In the genomic region with DNA sequence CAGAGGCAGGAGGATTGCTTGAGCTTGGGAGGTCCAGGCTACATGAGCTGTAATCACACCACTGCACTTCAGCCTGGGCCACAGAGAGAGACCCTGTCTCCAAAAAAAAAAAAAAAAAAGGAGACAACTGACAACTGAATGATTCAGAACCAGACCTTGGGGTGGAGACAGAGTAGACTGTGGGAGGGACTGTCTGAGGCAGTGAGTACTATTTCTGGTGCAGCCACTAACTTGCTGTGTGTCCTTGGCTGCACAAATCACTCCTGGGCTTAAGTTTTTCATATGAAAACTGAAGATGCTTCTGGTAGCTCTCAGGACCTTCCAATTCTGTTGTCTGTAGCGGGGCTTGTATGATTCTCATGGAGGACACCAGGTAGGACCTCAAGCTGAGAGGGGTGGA, we compare ENCODE assay signal across 20 cellular contexts. TPM values are rescaled to one million over a fixed set of nuclear protein-coding genes. Genes with fewer than 3 reads are reported as not detected.
DNase-seq lines count a peak whose midpoint lies in the region; ATAC-seq and TF ChIP-seq lines count a peak whose summit lies in the region.
"Had no signal": no experiment of that assay in that cellular context is flagged by ENCODE, and none has a peak within 500 bp of the region (broad histone marks: within the 10 kb centered on the region; RNA-seq: fewer than 3 reads in every experiment).

No MANE protein-coding gene starts in this region.

- no peak overlapping the region for H3K4me3 Mint-ChIP-seq in MCF 10A (ENCODE audit: unreplicated experiment)
- H3K4me3 Mint-ChIP-seq: H9 had no signal

- H3K27me3 Mint-ChIP-seq in MCF 10A (ENCODE audit: insufficient read depth, unreplicated experiment), result no peaks in the 10 kb centered on the region

- H3K4me3 ChIP-seq in mammary epithelial cell (replicated peaks in 1 of 3; ENCODE audit: insufficient read depth in 1 of 3, low read depth in 2 of 3, low read length in 3 of 3) (no peak overlapping the region), esophagus squamous epithelium (no peak overlapping the region), coronary artery (no peak overlapping the region)
- H3K4me3 ChIP-seq: Peyer's patch had no signal

- no peak overlapping the region for H3K27ac ChIP-seq in mammary epithelial cell (ENCODE audit: insufficient read depth, low read depth, low read length)
- H3K27ac ChIP-seq in esophagus squamous epithelium, result no peak overlapping the region
- no peak overlapping the region for H3K27ac ChIP-seq in coronary artery
- H3K27ac ChIP-seq: C4-2B, HL-60, Peyer's patch had no signal

- no peak for ATAC-seq in GM18909 (IDR thresholded peaks at IDR 0.05; ENCODE audit: poor library complexity, unreplicated experiment)

- dilution Hi-C loops in mammary epithelial cell (cut with HindIII; ENCODE audit: low sequenced_read_pairs), result no loop called here

- CTCF ChIA-PET in mammary epithelial cell (lab: Charles Lee; ENCODE audit: low non-redundant PET), result interaction anchor here (0.7 kb wide), 1 partner anchor 10 kb away, joined by 17 read pairs; no protein-coding TSS in a partner anchor
- CTCF ChIA-PET in MCF 10A (lab: Yijun Ruan, JAX), result no interaction called here

- H3K4me1 ChIP-seq in mammary epithelial cell (ENCODE audit: insufficient read depth, low read length) (no peaks in the 10 kb centered on the region), esophagus squamous epithelium (no peaks in the 10 kb centered on the region)
- H3K4me1 ChIP-seq: Peyer's patch had no signal

- DNase-seq in mammary epithelial cell, result no peak
- DNase-seq in MCF 10A (ENCODE audit: unreplicated experiment), result no peak
- DNase-seq in MV-4-11 (lab: John Stamatoyannopoulos, UW), result peak; percentile 9
- DNase-seq in iris pigment epithelial cell (ENCODE audit: low read depth), result peak; percentile 25
- DNase-seq in esophagus squamous epithelium (lab: John Stamatoyannopoulos, UW), result no peak
- DNase-seq in coronary artery (ENCODE audit: low spot score), result no peak
- DNase-seq: DMS79 treated with DMSO at 0.1 percent for 48 hours; H9; NCI-H1092 treated with DMSO at 0.1 percent for 48 hours; NCI-H2081; NCI-H510A; NCI-H748 treated with DMSO at 0.1 percent for 48 hours; NK-92 treated with Interleukin-12 subunit alpha and Interleukin-12 subunit beta, amount 100 ng/mL, for 24 hours; Peyer's patch; Right ventricle myocardium superior had no signal

- peaks cover 11% of the 10 kb centered on the region for H3K36me3 Mint-ChIP-seq in MCF 10A (ENCODE audit: insufficient read depth, unreplicated experiment)

- H3K36me3 ChIP-seq in mammary epithelial cell (ENCODE audit: insufficient read depth, low read length) (peaks cover 3% of the 10 kb centered on the region), esophagus squamous epithelium (peaks cover 0 to 47% (median 5%) of the 10 kb centered on the region in 3 donors)

- no peaks in the 10 kb centered on the region for H3K79me2 ChIP-seq in mammary epithelial cell (ENCODE audit: insufficient read depth, low read length)

- BruUV-seq in mammary epithelial cell (replicated peaks; lab: Mats Ljungman, UMichigan) (TSS peak; percentile 20), MCF 10A (replicated peaks; lab: Mats Ljungman, UMichigan) (no TSS peak)

- H3K9ac ChIP-seq in mammary epithelial cell (ENCODE audit: insufficient read depth, low read length), result no peak overlapping the region

- no peak overlapping the region for H3K27ac Mint-ChIP-seq in MCF 10A (ENCODE audit: low read depth, unreplicated experiment)
- H3K27ac Mint-ChIP-seq: H9 had no signal

- POLR2A ChIA-PET in MCF 10A (lab: Yijun Ruan, JAX), result interaction anchor here (0.9 to 1.5 kb wide), 2 partner anchors 10 to 25 kb away, joined by 4 to 7 read pairs; partner anchors contain the start of gene TMUB2

- intact Hi-C loops in mammary epithelial cell (cut with micrococcal nuclease), result no loop called here
- intact Hi-C loops in MCF 10A (cut with micrococcal nuclease), result no loop called here
- intact Hi-C loops in esophagus squamous epithelium (cut with DNase I), result no loop called here

- no peaks in the 10 kb centered on the region for H3K9me3 ChIP-seq in mammary epithelial cell (replicated peaks; ENCODE audit: insufficient read depth, low read length)
- no peaks in the 10 kb centered on the region for H3K9me3 ChIP-seq in esophagus squamous epithelium
- H3K9me3 ChIP-seq: Peyer's patch had no signal

- H3K27me3 ChIP-seq in mammary epithelial cell (ENCODE audit: insufficient read depth, low read length), result no peaks in the 10 kb centered on the region
- H3K27me3 ChIP-seq in esophagus squamous epithelium, result no peaks in the 10 kb centered on the region
- H3K27me3 ChIP-seq: Peyer's patch had no signal

- no peak for TF ChIP-seq POLR2A in esophagus squamous epithelium (IDR thresholded peaks at IDR 0.05)

- no peak for TF ChIP-seq CTCF in mammary epithelial cell (conservative IDR thresholded peaks at IDR 0.05 in 1 of 2, IDR thresholded peaks at IDR 0.05 in 1 of 2; ENCODE audit: extremely low read depth in 1 of 2, insufficient read depth in 1 of 2, low read depth in 1 of 2, low read length in 2 of 2)
- TF ChIP-seq CTCF in MCF 10A (IDR thresholded peaks at IDR 0.05; ENCODE audit: unreplicated experiment), result no peak
- TF ChIP-seq CTCF in esophagus squamous epithelium (IDR thresholded peaks at IDR 0.05), result no peak
- no peak for TF ChIP-seq CTCF in coronary artery (IDR thresholded peaks at IDR 0.05)

- no peak overlapping the region for H2AFZ ChIP-seq in mammary epithelial cell (ENCODE audit: low read depth, low read length)

- WGBS in mammary epithelial cell (ENCODE audit: low coverage, missing lambda C conversion rate), result 100% methylated on average over 1 of the region's 1 CpG
- 83% methylated on average over 1 of the region's 1 CpG; no CpG with 5 or more reads in 1 of the 2 donors for WGBS in esophagus squamous epithelium, 2 donors

- in situ Hi-C loops in mammary epithelial cell (cut with MboI; ENCODE audit: low sequenced_read_pairs in 2 of 2), result loop anchor here in 1 of 2 donors (25.0 kb wide), 1 partner anchor 89 kb away; no protein-coding TSS in a partner anchor

- no peak overlapping the region for H3K4me2 ChIP-seq in mammary epithelial cell (ENCODE audit: insufficient read depth, low read depth, low read length)

- H3K4me1 Mint-ChIP-seq in MCF 10A (ENCODE audit: insufficient read depth, unreplicated experiment), result no peaks in the 10 kb centered on the region

- no peaks in the 10 kb centered on the region for H3K9me3 Mint-ChIP-seq in MCF 10A (ENCODE audit: unreplicated experiment)

- no peaks in the 10 kb centered on the region for H4K20me1 ChIP-seq in mammary epithelial cell (ENCODE audit: insufficient read depth, low read length)

RNA-seq across cellular contexts. Expression of gene ASB16, which starts 5.8 kb away (rescaled TPM):
- total RNA-seq in mammary epithelial cell (not detected), MCF 10A (2022) (not detected in 2 replicates), esophagus squamous epithelium (under 1 TPM in 1 of 4 donors, not detected in 3; 0.11 TPM)
- not detected for polyA plus RNA-seq in mammary epithelial cell
- polyA minus RNA-seq in mammary epithelial cell, result not detected
- total RNA-seq: HT1080, M059J had no signal

RNA-seq across cellular contexts. Expression of gene TMUB2, which starts 10.5 kb away (rescaled TPM):
- total RNA-seq in mammary epithelial cell (10 to 100 TPM; 25.2 to 31.8 TPM), MCF 10A (2022) (26.5 and 37.7 TPM in 2 replicates), esophagus squamous epithelium (10 to 100 TPM; 14.6 to 25.5 (median 21.6) TPM)
- polyA plus RNA-seq in mammary epithelial cell, result 29.6 TPM
- polyA minus RNA-seq in mammary epithelial cell, result 20.0 TPM

RNA-seq across cellular contexts. Expression of gene ATXN7L3, which starts 23.4 kb away (rescaled TPM):
- total RNA-seq in mammary epithelial cell (10 to 100 TPM; 35.3 to 55.9 TPM), MCF 10A (2022) (65.7 and 74.8 TPM in 2 replicates), esophagus squamous epithelium (10 to 100 TPM; 37.7 to 47.3 (median 44.0) TPM)
- 26.3 TPM for polyA plus RNA-seq in mammary epithelial cell
- 30.4 TPM for polyA minus RNA-seq in mammary epithelial cell

RNA-seq across cellular contexts. Expression of gene HROB, which starts 34.5 kb away (rescaled TPM):
- total RNA-seq in mammary epithelial cell (10 to 100 TPM in 1 of 2 donors, 1 to 10 TPM in 1; 3.0 to 10.3 TPM), MCF 10A (2022) (5.4 and 6.7 TPM in 2 replicates), esophagus squamous epithelium (1 to 10 TPM; 1.9 to 4.7 (median 4.0) TPM)
- polyA plus RNA-seq in mammary epithelial cell, result 9.9 TPM
- polyA minus RNA-seq in mammary epithelial cell, result 49.6 TPM

RNA-seq across cellular contexts. Expression of gene UBTF, which starts 43.2 kb away (rescaled TPM):
- 10 to 100 TPM; 30.0 to 60.1 TPM for total RNA-seq in mammary epithelial cell
- polyA plus RNA-seq in mammary epithelial cell, result 18.5 TPM
- 25.0 TPM for polyA minus RNA-seq in mammary epithelial cell
- 71.4 and 79.7 TPM in 2 replicates for total RNA-seq in MCF 10A (2022)
- 10 to 100 TPM; 38.9 to 57.4 (median 51.0) TPM for total RNA-seq in esophagus squamous epithelium

Comparison
In these comparisons a context has a peak if more than half of its experiments do, and no peak if none do; other contexts are left out.
1. DNase-seq: peak in MV-4-11 (single experiment) and iris pigment epithelial cell (single experiment); none in mammary epithelial cell (single experiment), MCF 10A (single experiment), esophagus squamous epithelium (single experiment) and coronary artery (single experiment).